ENCODE assay signal across 17 cellular contexts in the genomic region with DNA sequence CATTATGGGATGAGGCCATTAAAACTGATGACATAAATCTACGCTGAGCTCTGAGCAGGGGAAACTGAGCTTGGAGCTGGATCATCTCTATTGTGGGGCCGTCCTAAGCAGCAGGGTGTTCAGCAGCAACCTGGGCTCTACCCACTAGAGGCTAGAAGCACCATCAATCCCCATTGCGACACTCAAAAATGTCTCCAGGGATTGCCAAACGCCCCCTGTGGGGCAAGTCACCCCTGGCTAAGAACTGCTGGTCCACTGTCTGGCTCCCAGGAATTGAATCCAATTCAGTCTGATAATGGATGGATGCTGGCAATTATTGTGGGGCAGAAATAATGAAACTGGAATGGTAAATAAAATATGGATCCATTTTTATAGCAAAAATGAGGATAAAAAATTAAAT. TPM values are rescaled to one million over a fixed set of nuclear protein-coding genes. Genes with fewer than 3 reads are reported as not detected.
DNase-seq lines count a peak whose midpoint lies in the region; ATAC-seq and TF ChIP-seq lines count a peak whose summit lies in the region.
"Had no signal": no experiment of that assay in that cellular context is flagged by ENCODE, and none has a peak within 500 bp of the region (broad histone marks: within the 10 kb centered on the region; RNA-seq: fewer than 3 reads in every experiment).

No MANE protein-coding gene starts in this region.

- peaks cover 6% of the 10 kb centered on the region for H3K36me3 Mint-ChIP-seq in MCF 10A (ENCODE audit: insufficient read depth, unreplicated experiment)
- H3K36me3 Mint-ChIP-seq in HFFc6 (ENCODE audit: low read depth) = no peaks in the 10 kb centered on the region
- no peaks in the 10 kb centered on the region for H3K36me3 Mint-ChIP-seq in CD4-positive, alpha-beta T cell (ENCODE audit: low read depth)
- H3K36me3 Mint-ChIP-seq in activated naive CD8-positive, alpha-beta T cell treated with anti-CD3 and anti-CD28 coated beads for 36 hours = peaks cover 2% of the 10 kb centered on the region
- H3K36me3 Mint-ChIP-seq: neural progenitor cell had no signal

- H3K9me3 ChIP-seq in breast epithelium = no peaks in the 10 kb centered on the region
- H3K9me3 ChIP-seq in CD4-positive, alpha-beta T cell (ENCODE audit: control insufficient read depth, low read length) = no peaks in the 10 kb centered on the region
- H3K9me3 ChIP-seq: sigmoid colon, transverse colon had no signal

- H3K4me1 ChIP-seq in breast epithelium = no peaks in the 10 kb centered on the region

- POLR2A ChIA-PET in MCF 10A (lab: Yijun Ruan, JAX) = no interaction called here
- POLR2A ChIA-PET in CD4-positive, alpha-beta T cell (lab: Charles Lee) = no interaction called here

- H3K4me3 ChIP-seq in breast epithelium = no peak overlapping the region
- no peak overlapping the region for H3K4me3 ChIP-seq in retinal pigment epithelial cell (ENCODE audit: low read length)
- H3K4me3 ChIP-seq: neural progenitor cell, PC-9, sigmoid colon, transverse colon had no signal

- intact Hi-C loops in MCF 10A (cut with micrococcal nuclease) (no loop called here), breast epithelium (cut with DNase I; ENCODE audit: low total_unique reads) (no loop called here)
- intact Hi-C loops in CD4-positive, alpha-beta T cell (cut with DNase I, micrococcal nuclease) = no loop called here

- CTCF ChIA-PET in MCF 10A (lab: Yijun Ruan, JAX) = no interaction called here
- CTCF ChIA-PET in CD4-positive, alpha-beta T cell (lab: Charles Lee) = no interaction called here

- ATAC-seq in CD4-positive, alpha-beta T cell (ENCODE audit: poor library complexity) = no peak

- no TSS peak for BruUV-seq in MCF 10A (replicated peaks; lab: Mats Ljungman, UMichigan)

- H3K27me3 ChIP-seq in breast epithelium = no peaks in the 10 kb centered on the region
- H3K27me3 ChIP-seq in CD4-positive, alpha-beta T cell (ENCODE audit: control insufficient read depth, insufficient read depth, low read length) = no peaks in the 10 kb centered on the region
- H3K27me3 ChIP-seq: neural progenitor cell, sigmoid colon, transverse colon had no signal

- H3K4me3 Mint-ChIP-seq in MCF 10A (ENCODE audit: unreplicated experiment) (no peak overlapping the region), HFFc6 (no peak overlapping the region)
- H3K4me3 Mint-ChIP-seq in CD4-positive, alpha-beta T cell = no peak overlapping the region
- no peak overlapping the region for H3K4me3 Mint-ChIP-seq in activated naive CD8-positive, alpha-beta T cell treated with anti-CD3 and anti-CD28 coated beads for 36 hours
- H3K4me3 Mint-ChIP-seq: neural progenitor cell had no signal

- DNase-seq in MCF 10A (ENCODE audit: unreplicated experiment) = peak; percentile 40
- no peak for DNase-seq in breast epithelium (ENCODE audit: low spot score in 2 of 2)
- no peak for DNase-seq in HFFc6
- DNase-seq in amniotic epithelial cell (ENCODE audit: low read depth) = peak; percentile 51
- DNase-seq in retinal pigment epithelial cell (ENCODE audit: low read depth) = no peak
- DNase-seq in CD4-positive, alpha-beta T cell = no peak
- no peak for DNase-seq in stimulated activated CD4-positive, alpha-beta T cell treated with anti-CD3 and anti-CD28 coated beads, Interleukin-15, amount 100 ng/mL, for 24 hours
- no peak for DNase-seq in activated naive CD8-positive, alpha-beta T cell treated with anti-CD3 and anti-CD28 coated beads for 36 hours
- DNase-seq: activated naive CD4-positive, alpha-beta T cell treated with anti-CD3 and anti-CD28 coated beads, Interleukin-2, amount 50 U/mL, for 16 hours; central memory CD4-positive, alpha-beta T cell; DMS53; mesenchymal stem cell; stimulated activated CD4-positive, alpha-beta T cell treated with anti-CD3 and anti-CD28 coated beads, Interleukin-4, amount 100 ng/mL, for 4 hours; transverse colon had no signal

- H3K27ac Mint-ChIP-seq in MCF 10A (ENCODE audit: low read depth, unreplicated experiment) (no peak overlapping the region), HFFc6 (no peak overlapping the region)
- H3K27ac Mint-ChIP-seq in CD4-positive, alpha-beta T cell = no peak overlapping the region
- no peak overlapping the region for H3K27ac Mint-ChIP-seq in activated naive CD8-positive, alpha-beta T cell treated with anti-CD3 and anti-CD28 coated beads for 36 hours

- H3K9me3 Mint-ChIP-seq in MCF 10A (ENCODE audit: unreplicated experiment) (no peaks in the 10 kb centered on the region), HFFc6 (no peaks in the 10 kb centered on the region)
- no peaks in the 10 kb centered on the region for H3K9me3 Mint-ChIP-seq in CD4-positive, alpha-beta T cell
- H3K9me3 Mint-ChIP-seq in activated naive CD8-positive, alpha-beta T cell treated with anti-CD3 and anti-CD28 coated beads for 36 hours = no peaks in the 10 kb centered on the region
- H3K9me3 Mint-ChIP-seq: neural progenitor cell had no signal

- TF ChIP-seq POLR2A in breast epithelium (IDR thresholded peaks at IDR 0.05) = no peak

- H3K4me1 Mint-ChIP-seq in MCF 10A (ENCODE audit: insufficient read depth, unreplicated experiment) (peaks cover 4% of the 10 kb centered on the region), HFFc6 (ENCODE audit: low read depth) (no peaks in the 10 kb centered on the region)
- H3K4me1 Mint-ChIP-seq in CD4-positive, alpha-beta T cell (ENCODE audit: low read depth) = peaks cover 17% of the 10 kb centered on the region
- H3K4me1 Mint-ChIP-seq in activated naive CD8-positive, alpha-beta T cell treated with anti-CD3 and anti-CD28 coated beads for 36 hours = peaks cover 15% of the 10 kb centered on the region

- no peak for TF ChIP-seq CTCF in MCF 10A (IDR thresholded peaks at IDR 0.05; ENCODE audit: unreplicated experiment)
- TF ChIP-seq CTCF in breast epithelium (IDR thresholded peaks at IDR 0.05) = no peak
- 0 out of 2 replicates have a peak, but pooled peaks have one; percentile 14 for TF ChIP-seq CTCF in HFFc6 (IDR thresholded peaks at IDR 0.05)
- peak; percentile 12 for TF ChIP-seq CTCF in retinal pigment epithelial cell (conservative IDR thresholded peaks at IDR 0.05; ENCODE audit: low read depth, low read length)
- TF ChIP-seq CTCF in CD4-positive, alpha-beta T cell (IDR thresholded peaks at IDR 0.05) = no peak

- no peak overlapping the region for H3K27ac ChIP-seq in breast epithelium
- no peak overlapping the region for H3K27ac ChIP-seq in CD4-positive, alpha-beta T cell (ENCODE audit: low read depth, low read length)
- H3K27ac ChIP-seq: neural progenitor cell, PC-9, sigmoid colon, transverse colon had no signal

- H3K27me3 Mint-ChIP-seq in MCF 10A (ENCODE audit: insufficient read depth, unreplicated experiment) (no peaks in the 10 kb centered on the region), HFFc6 (ENCODE audit: insufficient read depth) (no peaks in the 10 kb centered on the region; the same call in 1 of the 2 replicates)
- H3K27me3 Mint-ChIP-seq in CD4-positive, alpha-beta T cell = no peaks in the 10 kb centered on the region
- no peaks in the 10 kb centered on the region for H3K27me3 Mint-ChIP-seq in activated naive CD8-positive, alpha-beta T cell treated with anti-CD3 and anti-CD28 coated beads for 36 hours

- H3K36me3 ChIP-seq in breast epithelium = no peaks in the 10 kb centered on the region
- H3K36me3 ChIP-seq: neural progenitor cell, sigmoid colon, transverse colon had no signal

RNA-seq across cellular contexts. Expression of a gene that starts 38.2 kb away (rescaled TPM):
- total RNA-seq in MCF 10A (2022) (60.6 and 68.5 TPM in 2 replicates), breast epithelium (10 to 100 TPM in 2 of 3 donors, 1 to 10 TPM in 1; 9.2 to 13.2 (median 13.1) TPM)
- total RNA-seq in HFFc6 (2021; fragmentation: NEBNext Ultra II Directional; extraction: Animal tissue kit (Norgen Biotek cat#: 25700)) = 1 to 10 TPM; 4.7 to 8.0 (median 5.3) TPM
- 10 to 100 TPM; 15.7 to 18.0 TPM for total RNA-seq in CD4-positive, alpha-beta T cell
- total RNA-seq in activated naive CD8-positive, alpha-beta T cell treated with anti-CD3 and anti-CD28 coated beads for 36 hours = 1 to 10 TPM; 1.0 to 1.7 TPM

RNA-seq across cellular contexts. Expression of a gene that starts 51.4 kb away (rescaled TPM):
- total RNA-seq in MCF 10A (2022) (not detected in 2 replicates), breast epithelium (1 to 10 TPM in 1 of 3 donors, under 1 TPM in 1, not detected in 1; 0.73 to 2.4 TPM)
- total RNA-seq in HFFc6 (2021; fragmentation: NEBNext Ultra II Directional; extraction: Animal tissue kit (Norgen Biotek cat#: 25700)) = not detected
- 10 to 100 TPM; 39.0 to 40.1 TPM for total RNA-seq in CD4-positive, alpha-beta T cell
- 1 to 10 TPM in 1 of 2 experiments, under 1 TPM in 1; 0.68 to 1.2 TPM for total RNA-seq in activated naive CD8-positive, alpha-beta T cell treated with anti-CD3 and anti-CD28 coated beads for 36 hours
- total RNA-seq: PC-9 had no signal

Comparison
In these comparisons a context has a peak if more than half of its experiments do, and no peak if none do; other contexts are left out.
1. DNase-seq: peak in MCF 10A (single experiment) and amniotic epithelial cell (single experiment); none in breast epithelium (0 of 2), HFFc6 (single experiment), retinal pigment epithelial cell (single experiment), CD4-positive, alpha-beta T cell (0 of 10), stimulated activated CD4-positive, alpha-beta T cell treated with anti-CD3 and anti-CD28 coated beads, Interleukin-15, amount 100 ng/mL, for 24 hours (single experiment) and activated naive CD8-positive, alpha-beta T cell treated with anti-CD3 and anti-CD28 coated beads for 36 hours (single experiment).
2. CTCF ChIP-seq: peak in HFFc6 (single experiment) and retinal pigment epithelial cell (single experiment); none in MCF 10A (single experiment), breast epithelium (0 of 3) and CD4-positive, alpha-beta T cell (single experiment).
3. RNA of a gene that starts 51.4 kb away (total RNA-seq): 39.0 to 40.1 TPM in CD4-positive, alpha-beta T cell; 0.68 to 1.2 TPM in activated naive CD8-positive, alpha-beta T cell treated with anti-CD3 and anti-CD28 coated beads for 36 hours, 0.73 to 2.4 TPM in breast epithelium, not detected in MCF 10A and not detected in HFFc6; every median in the first group is over 10 times any median in the second.